ENCODE assay signal across 18 cellular contexts in genomic region chr11:58586998-58587397, GRCh38. TPM values are rescaled to one million over a fixed set of nuclear protein-coding genes. Genes with fewer than 3 reads are reported as not detected.
A peak's percentile ranks its signal among the peaks of the same experiment; 100 is the strongest.
DNase-seq lines count a peak whose midpoint lies in the region; ATAC-seq, FAIRE-seq and TF ChIP-seq lines count a peak whose summit lies in the region.
"Had no signal": no experiment of that assay in that cellular context is flagged by ENCODE, and none has a peak within 500 bp of the region (broad histone marks: within the 10 kb centered on the region; RNA-seq: fewer than 3 reads in every experiment).

No MANE protein-coding gene starts in this region.

- POLR2A ChIA-PET in activated B cell treated with CpG ODN at 0.5 μM for 24 hours (lab: Charles Lee), result interaction anchor here (1.0 to 1.8 kb wide), 4 partner anchors 9 to 19 kb away, joined by 6 to 11 read pairs (median 8); partner anchors contain the start of gene LPXN

- DNase-seq in natural killer cell (no peak), GM18507 (ENCODE audit: extremely low spot score, insufficient read length, low read depth) (no peak), activated B cell treated with CpG ODN at 0.5 μM for 24 hours (no peak), iPS-NIHi7 (ENCODE audit: extremely low spot score) (no peak), middle frontal gyrus (ENCODE audit: extremely low spot score, low spot score) (no peak)
- DNase-seq in natural killer cell treated with Interleukin-12 subunit alpha and Interleukin-12 subunit beta and Interleukin-15 and Interleukin-18, amount 100 ng/mL, for 72 hours (ENCODE audit: low spot score), result no peak
- no peak for DNase-seq in stimulated activated naive B cell treated with anti-CD40 and anti-IgM and Interleukin-4, amounts not matched to agents 10 μg/mL and 1 μg/mL and 100 μg/mL, for 72 hours
- DNase-seq: CD8-positive, alpha-beta T cell; GM23248; NCI-H1694; NCI-H2081 treated with DMSO at 0.1 percent for 48 hours; NCI-H2171 treated with DMSO at 0.1 percent for 48 hours; NCI-H524 treated with DMSO at 0.1 percent for 48 hours; NCI-H82 had no signal

- intact Hi-C loops in natural killer cell (cut with micrococcal nuclease), result no loop called here
- intact Hi-C loops in activated B cell treated with CpG ODN at 0.5 μM for 24 hours (cut with micrococcal nuclease), result loop anchor here (2.0 kb wide), 1 partner anchor 20 kb away; no protein-coding TSS in a partner anchor

- H3K27ac Mint-ChIP-seq in natural killer cell (peak overlapping the region; percentile 6 to 41), activated B cell treated with CpG ODN at 0.5 μM for 24 hours (peak overlapping the region; percentile 38)
- peak overlapping the region in 1 of 2 donors; percentile 25 for H3K27ac Mint-ChIP-seq in natural killer cell treated with Interleukin-12 subunit alpha and Interleukin-12 subunit beta and Interleukin-15 and Interleukin-18, amount 100 ng/mL, for 72 hours
- H3K27ac Mint-ChIP-seq in stimulated activated naive B cell treated with anti-CD40 and anti-IgM and Interleukin-4, amounts not matched to agents 10 μg/mL and 1 μg/mL and 100 μg/mL, for 72 hours, result peak overlapping the region; percentile 72

- peak; percentile 9 for FAIRE-seq in GM18507 (lab: Jason Lieb, UNC)
- FAIRE-seq: G401.6, HTR-8/SVneo had no signal

- ATAC-seq in natural killer cell (no peak), activated B cell treated with CpG ODN at 0.5 μM for 24 hours (ENCODE audit: low read depth) (peak; percentile 34), GM19452 (IDR thresholded peaks at IDR 0.05; ENCODE audit: unreplicated experiment) (no peak)
- ATAC-seq in natural killer cell treated with Interleukin-12 subunit alpha and Interleukin-12 subunit beta and Interleukin-15 and Interleukin-18, amount 100 ng/mL, for 72 hours, result no peak
- ATAC-seq in stimulated activated naive B cell treated with anti-CD40 and anti-IgM and Interleukin-4, amounts not matched to agents 10 μg/mL and 1 μg/mL and 100 μg/mL, for 72 hours (replicated peaks), result peak; percentile 50 to 52
- ATAC-seq: CD8-positive, alpha-beta T cell; Right ventricle myocardium inferior had no signal

- H3K36me3 Mint-ChIP-seq in natural killer cell (no peaks in the 10 kb centered on the region), activated B cell treated with CpG ODN at 0.5 μM for 24 hours (ENCODE audit: low read depth) (peaks cover 50% of the 10 kb centered on the region)
- H3K36me3 Mint-ChIP-seq in natural killer cell treated with Interleukin-12 subunit alpha and Interleukin-12 subunit beta and Interleukin-15 and Interleukin-18, amount 100 ng/mL, for 72 hours, result peaks cover 19% of the 10 kb centered on the region
- H3K36me3 Mint-ChIP-seq in stimulated activated naive B cell treated with anti-CD40 and anti-IgM and Interleukin-4, amounts not matched to agents 10 μg/mL and 1 μg/mL and 100 μg/mL, for 72 hours, result peaks cover 30 to 48% of the 10 kb centered on the region in 2 donors

- TF ChIP-seq CTCF in natural killer cell (IDR thresholded peaks at IDR 0.05), result no peak
- no peak for TF ChIP-seq CTCF in activated B cell treated with CpG ODN at 0.5 μM for 24 hours (IDR thresholded peaks at IDR 0.05)

- H3K27me3 Mint-ChIP-seq in natural killer cell (ENCODE audit: low read depth in 2 of 2) (no peaks in the 10 kb centered on the region), activated B cell treated with CpG ODN at 0.5 μM for 24 hours (no peaks in the 10 kb centered on the region)
- no peaks in the 10 kb centered on the region for H3K27me3 Mint-ChIP-seq in natural killer cell treated with Interleukin-12 subunit alpha and Interleukin-12 subunit beta and Interleukin-15 and Interleukin-18, amount 100 ng/mL, for 72 hours
- no peaks in the 10 kb centered on the region for H3K27me3 Mint-ChIP-seq in stimulated activated naive B cell treated with anti-CD40 and anti-IgM and Interleukin-4, amounts not matched to agents 10 μg/mL and 1 μg/mL and 100 μg/mL, for 72 hours

- H3K4me3 Mint-ChIP-seq in natural killer cell (no peak overlapping the region), activated B cell treated with CpG ODN at 0.5 μM for 24 hours (peak overlapping the region; percentile 12)
- no peak overlapping the region for H3K4me3 Mint-ChIP-seq in natural killer cell treated with Interleukin-12 subunit alpha and Interleukin-12 subunit beta and Interleukin-15 and Interleukin-18, amount 100 ng/mL, for 72 hours
- H3K4me3 Mint-ChIP-seq in stimulated activated naive B cell treated with anti-CD40 and anti-IgM and Interleukin-4, amounts not matched to agents 10 μg/mL and 1 μg/mL and 100 μg/mL, for 72 hours, result peak overlapping the region; percentile 55 to 79
- H3K4me3 Mint-ChIP-seq: CD8-positive, alpha-beta T cell had no signal

- H3K4me1 Mint-ChIP-seq in natural killer cell (peaks cover 33 to 49% of the 10 kb centered on the region in 2 donors), activated B cell treated with CpG ODN at 0.5 μM for 24 hours (peaks cover 49% of the 10 kb centered on the region)
- H3K4me1 Mint-ChIP-seq in natural killer cell treated with Interleukin-12 subunit alpha and Interleukin-12 subunit beta and Interleukin-15 and Interleukin-18, amount 100 ng/mL, for 72 hours (ENCODE audit: low read depth in 2 of 2), result peaks cover 30 to 46% of the 10 kb centered on the region in 2 donors
- peaks cover 18 to 63% of the 10 kb centered on the region in 2 donors for H3K4me1 Mint-ChIP-seq in stimulated activated naive B cell treated with anti-CD40 and anti-IgM and Interleukin-4, amounts not matched to agents 10 μg/mL and 1 μg/mL and 100 μg/mL, for 72 hours

- no peaks in the 10 kb centered on the region for H3K9me3 Mint-ChIP-seq in natural killer cell
- no peaks in the 10 kb centered on the region for H3K9me3 Mint-ChIP-seq in natural killer cell treated with Interleukin-12 subunit alpha and Interleukin-12 subunit beta and Interleukin-15 and Interleukin-18, amount 100 ng/mL, for 72 hours
- H3K9me3 Mint-ChIP-seq in activated B cell treated with CpG ODN at 0.5 μM for 24 hours, result no peaks in the 10 kb centered on the region
- H3K9me3 Mint-ChIP-seq in stimulated activated naive B cell treated with anti-CD40 and anti-IgM and Interleukin-4, amounts not matched to agents 10 μg/mL and 1 μg/mL and 100 μg/mL, for 72 hours, result peaks cover 0 to 2% of the 10 kb centered on the region in 2 donors
- H3K9me3 Mint-ChIP-seq: CD8-positive, alpha-beta T cell had no signal

- CTCF ChIA-PET in activated B cell treated with CpG ODN at 0.5 μM for 24 hours (lab: Charles Lee), result interaction anchor here (2.6 kb wide), 1 partner anchor 19 kb away, joined by 19 read pairs; no protein-coding TSS in a partner anchor

RNA-seq across cellular contexts. Expression of gene ZFP91, which starts 8.1 kb away (rescaled TPM):
- 10 to 100 TPM; 54.8 to 61.8 (median 57.8) TPM for total RNA-seq in natural killer cell
- 10 to 100 TPM; 52.9 to 54.3 TPM for total RNA-seq in natural killer cell treated with Interleukin-12 subunit alpha and Interleukin-12 subunit beta and Interleukin-15 and Interleukin-18, amount 100 ng/mL, for 72 hours
- total RNA-seq in activated B cell treated with CpG ODN at 0.5 μM for 24 hours, result 50.8 and 52.9 TPM in 2 replicates

RNA-seq across cellular contexts. Expression of gene LPXN, which starts 11.3 kb away (rescaled TPM):
- total RNA-seq in natural killer cell (100 to 1,000 TPM in 1 of 3 donors, 10 to 100 TPM in 2; 81.0 to 123 (median 92.5) TPM), activated B cell treated with CpG ODN at 0.5 μM for 24 hours (279 and 284 TPM in 2 replicates)
- 100 to 1,000 TPM; 239 to 243 TPM for total RNA-seq in natural killer cell treated with Interleukin-12 subunit alpha and Interleukin-12 subunit beta and Interleukin-15 and Interleukin-18, amount 100 ng/mL, for 72 hours

RNA-seq across cellular contexts. Expression of gene CNTF, which starts 35.5 kb away (rescaled TPM):
- total RNA-seq in natural killer cell, result 1 to 10 TPM; 3.6 to 5.5 (median 4.9) TPM
- total RNA-seq in natural killer cell treated with Interleukin-12 subunit alpha and Interleukin-12 subunit beta and Interleukin-15 and Interleukin-18, amount 100 ng/mL, for 72 hours, result 1 to 10 TPM; 4.7 to 6.3 TPM
- total RNA-seq in activated B cell treated with CpG ODN at 0.5 μM for 24 hours, result 3.2 and 3.9 TPM in 2 replicates

Comparison
In these comparisons a context has a peak if more than half of its experiments do, and no peak if none do; other contexts are left out.
1. ATAC-seq: peak in activated B cell treated with CpG ODN at 0.5 μM for 24 hours (single experiment) and stimulated activated naive B cell treated with anti-CD40 and anti-IgM and Interleukin-4, amounts not matched to agents 10 μg/mL and 1 μg/mL and 100 μg/mL, for 72 hours (2 of 2); none in natural killer cell (0 of 3), natural killer cell treated with Interleukin-12 subunit alpha and Interleukin-12 subunit beta and Interleukin-15 and Interleukin-18, amount 100 ng/mL, for 72 hours (0 of 2) and GM19452 (single experiment).
2. H3K4me3 Mint-ChIP-seq: peak in activated B cell treated with CpG ODN at 0.5 μM for 24 hours (single experiment) and stimulated activated naive B cell treated with anti-CD40 and anti-IgM and Interleukin-4, amounts not matched to agents 10 μg/mL and 1 μg/mL and 100 μg/mL, for 72 hours (2 of 2); none in natural killer cell (single experiment) and natural killer cell treated with Interleukin-12 subunit alpha and Interleukin-12 subunit beta and Interleukin-15 and Interleukin-18, amount 100 ng/mL, for 72 hours (single experiment).